Comparison of ENCODE assay signal across 29 cellular contexts in the genomic region with DNA sequence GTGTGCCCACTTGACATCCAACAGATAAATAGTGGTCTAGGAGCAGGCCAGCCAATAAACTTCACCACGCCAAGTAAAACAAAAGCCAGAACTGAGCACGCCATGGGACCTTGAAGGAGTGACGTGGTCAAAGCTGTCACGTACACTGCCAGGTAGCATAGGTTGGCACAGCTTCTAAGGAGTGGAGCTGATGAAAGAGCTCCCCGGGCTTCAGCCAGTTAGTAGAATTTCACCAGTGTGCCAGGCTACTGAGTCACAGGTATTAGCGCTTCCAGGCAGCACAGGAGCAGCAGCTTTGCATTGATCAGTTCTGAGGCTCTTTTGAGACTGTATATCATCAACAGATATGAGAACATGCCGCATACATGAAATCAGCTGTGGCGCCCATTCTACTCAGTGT.
"Had no signal": no experiment of that assay in that cellular context is flagged by ENCODE, and none has a peak within 500 bp of the region (broad histone marks: within the 10 kb centered on the region; RNA-seq: fewer than 3 reads in every experiment).

No MANE protein-coding gene starts in this region.

- H3K27ac ChIP-seq: left lung, neural progenitor cell, neutrophil, sigmoid colon, spleen, tibial nerve, uterus had no signal

- ATAC-seq: left colon; left lung; natural killer cell; right cardiac atrium; stimulated activated effector memory CD8-positive, alpha-beta T cell treated with anti-CD3 and anti-CD28 coated beads, Interleukin-12 subunit alpha, Interleukin-12 subunit beta, amount 100 ng/mL, for 72 hours had no signal

- H3K36me3 ChIP-seq: neutrophil, uterus had no signal

- FAIRE-seq: islet of Langerhans, kidney, small intestine had no signal

- H3K27me3 ChIP-seq: left lung, neural progenitor cell, neutrophil, sigmoid colon, spleen, tibial nerve, uterus had no signal

- H3K27me3 Mint-ChIP-seq: naive B cell, progenitor cell of endocrine pancreas, type B pancreatic cell had no signal

- H3K4me1 Mint-ChIP-seq: immature natural killer cell, naive B cell, nephron progenitor cell, neural progenitor cell had no signal

- H3K4me1 ChIP-seq: left lung, sigmoid colon, spleen, tibial nerve, uterus had no signal

- H3K4me3 Mint-ChIP-seq: immature natural killer cell; mesothelial cell of epicardium; naive B cell; natural killer cell; nephron progenitor cell; neural progenitor cell; stimulated activated effector memory CD8-positive, alpha-beta T cell treated with anti-CD3 and anti-CD28 coated beads, Interleukin-12 subunit alpha, Interleukin-12 subunit beta, amount 100 ng/mL, for 72 hours; stimulated activated naive CD8-positive, alpha-beta T cell treated with anti-CD3 and anti-CD28 coated beads, Interleukin-15, Interleukin-2, amounts not matched to agents 100 ng/mL and 50 ng/mL, for 24 hours; type B pancreatic cell had no signal

- H3K9me3 Mint-ChIP-seq: mesothelial cell of epicardium, natural killer cell, nephron progenitor cell, neural progenitor cell, type B pancreatic cell had no signal

- H3K4me3 ChIP-seq: left lung, lung, neural progenitor cell, sigmoid colon, spleen, tibial nerve, uterus had no signal

- H3K27ac Mint-ChIP-seq: immature natural killer cell; mesothelial cell of epicardium; naive B cell; natural killer cell; nephron progenitor cell; neural progenitor cell; progenitor cell of endocrine pancreas; stimulated activated effector memory CD8-positive, alpha-beta T cell treated with anti-CD3 and anti-CD28 coated beads, Interleukin-12 subunit alpha, Interleukin-12 subunit beta, amount 100 ng/mL, for 72 hours; stimulated activated naive CD8-positive, alpha-beta T cell treated with anti-CD3 and anti-CD28 coated beads, Interleukin-15, Interleukin-2, amounts not matched to agents 100 ng/mL and 50 ng/mL, for 24 hours; type B pancreatic cell had no signal

- DNase-seq: hypothalamus; immature natural killer cell; kidney; left colon; left lung; mesendoderm; naive B cell; natural killer cell; nephron progenitor cell; occipital lobe; retina; right cardiac atrium; sigmoid colon; small intestine; spleen; stimulated activated CD4-positive, alpha-beta T cell treated with anti-CD3 and anti-CD28 coated beads, Interleukin-4, amount 100 ng/mL, for 24 hours; stimulated activated naive CD4-positive, alpha-beta T cell; substantia nigra; uterus had no signal

- H3K36me3 Mint-ChIP-seq: naive B cell, natural killer cell had no signal

- H3K9me3 ChIP-seq: left lung, neutrophil, sigmoid colon, spleen, tibial nerve, uterus had no signal
